17 cellular contexts compared by ENCODE assay signal in genomic region chrX:133813991-133814390, GRCh38.
"Had no signal": no experiment of that assay in that cellular context is flagged by ENCODE, and none has a peak within 500 bp of the region (broad histone marks: within the 10 kb centered on the region; RNA-seq: fewer than 3 reads in every experiment).

No MANE protein-coding gene starts in this region.

- H3K4me1 ChIP-seq: adrenal gland, esophagus muscularis mucosa, gastroesophageal sphincter had no signal

- H3K4me2 ChIP-seq: neural progenitor cell had no signal

- H2AFZ ChIP-seq: neural progenitor cell had no signal

- H3K27me3 ChIP-seq: brain microvascular endothelial cell, esophagus muscularis mucosa, gastroesophageal sphincter, neural progenitor cell had no signal

- H3K36me3 ChIP-seq: adrenal gland, brain microvascular endothelial cell, esophagus muscularis mucosa, gastroesophageal sphincter, neural progenitor cell had no signal

- H3K4me3 ChIP-seq: adrenal gland, esophagus muscularis mucosa, gastroesophageal sphincter, neural progenitor cell had no signal

- H3K9me3 ChIP-seq: adrenal gland, esophagus muscularis mucosa, gastroesophageal sphincter had no signal

- H3K27ac ChIP-seq: adrenal gland, brain microvascular endothelial cell, esophagus muscularis mucosa, gastroesophageal sphincter, neural progenitor cell had no signal

- DNase-seq: activated CD4-positive, alpha-beta T cell treated with anti-CD3 and anti-CD28 coated beads, Interleukin-2, amount 50 U/mL, for 1 hour; activated naive CD4-positive, alpha-beta T cell treated with anti-CD3 and anti-CD28 coated beads, Interleukin-2, amount 10 ng/mL, durations not matched to agents 7 days and 5 days; activated T-cell treated with anti-CD3 and anti-CD28 coated beads for 4 hours; adrenal gland; brain microvascular endothelial cell; kidney; left ventricle myocardium superior; mesenchymal stem cell; posterior cingulate gyrus; small intestine; stimulated activated CD4-positive, alpha-beta T cell treated with anti-CD3 and anti-CD28 coated beads, Interleukin-1b, Interleukin-23, amount 100 ng/mL, for 48 hours; stimulated activated naive CD4-positive, alpha-beta T cell; substantia nigra; T-helper 2 cell had no signal

- H3K9ac ChIP-seq: neural progenitor cell had no signal
